ENCODE assay signal across 20 cellular contexts in the genomic region with DNA sequence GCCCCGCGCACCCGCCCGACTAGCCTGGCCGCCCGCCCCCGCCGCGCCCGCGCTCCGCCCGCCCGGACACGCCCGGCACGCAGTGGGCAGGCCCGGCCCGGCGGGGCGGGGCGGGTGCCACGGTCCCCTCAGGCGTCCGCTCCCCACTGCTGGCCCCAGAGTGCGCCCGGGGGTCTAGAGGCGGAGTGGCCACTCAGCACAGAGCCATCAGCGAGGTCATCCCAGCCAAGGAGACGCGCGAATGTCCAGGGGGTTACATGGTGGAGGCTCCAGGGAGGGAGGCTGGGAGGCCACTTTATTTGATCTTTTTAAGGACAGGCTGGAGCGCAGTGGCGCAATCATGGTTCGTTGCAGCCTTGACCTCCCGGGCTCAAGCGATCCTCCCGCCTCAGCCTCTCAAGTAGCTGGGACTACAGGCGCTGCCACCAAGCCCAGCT. TPM values are rescaled to one million over a fixed set of nuclear protein-coding genes. Genes with fewer than 3 reads are reported as not detected.
DNase-seq lines count a peak whose midpoint lies in the region; ATAC-seq, FAIRE-seq and TF ChIP-seq lines count a peak whose summit lies in the region.
"Had no signal": no experiment of that assay in that cellular context is flagged by ENCODE, and none has a peak within 500 bp of the region (broad histone marks: within the 10 kb centered on the region; RNA-seq: fewer than 3 reads in every experiment).

No MANE protein-coding gene starts in this region.

- H4K91ac ChIP-seq in H1 (replicated peaks; ENCODE audit: insufficient read length, low read length), result no peak overlapping the region

- no peak overlapping the region for H2AFZ ChIP-seq in HepG2 (ENCODE audit: low read length)
- no peak overlapping the region; the same call in 1 of the 2 replicates for H2AFZ ChIP-seq in H1 (ENCODE audit: low read length)

- H3K79me2 ChIP-seq in HepG2 (ENCODE audit: insufficient read depth, low read length) (no peaks in the 10 kb centered on the region), H1 (ENCODE audit: control insufficient read depth in 1 of 2, insufficient read depth in 2 of 2, low read length in 2 of 2) (no peaks in the 10 kb centered on the region)

- no peak overlapping the region for H4K5ac ChIP-seq in H1 (ENCODE audit: insufficient read length, low read depth, low read length)

- no peak for ATAC-seq in HepG2
- no peak for ATAC-seq in right lobe of liver
- no peak for ATAC-seq in GM19023 (IDR thresholded peaks at IDR 0.05; ENCODE audit: unreplicated experiment)
- ATAC-seq: naive thymus-derived CD8-positive, alpha-beta T cell; stimulated activated effector memory CD8-positive, alpha-beta T cell treated with anti-CD3 and anti-CD28 coated beads, Interleukin-12 subunit alpha, Interleukin-12 subunit beta, amount 100 ng/mL, for 72 hours had no signal

- no peak overlapping the region for H3K4ac ChIP-seq in H1 (replicated peaks; ENCODE audit: insufficient read length, low read depth, low read length)

- no peak overlapping the region for H2BK120ac ChIP-seq in H1 (replicated peaks; ENCODE audit: low read depth, low read length)

- no peak overlapping the region for H2BK12ac ChIP-seq in H1 (ENCODE audit: low read depth, low read length)

- H3K23me2 ChIP-seq in H1 (ENCODE audit: low read depth, low read length), result peaks cover 2% of the 10 kb centered on the region; the same call in 1 of the 2 replicates

- TF ChIP-seq CTCF in HepG2 (CRISPR knock-in tag; IDR thresholded peaks at IDR 0.05) (no peak), right lobe of liver (IDR thresholded peaks at IDR 0.05) (no peak), H1 (IDR thresholded peaks at IDR 0.05; ENCODE audit: control extremely low read depth in 1 of 3, insufficient read depth in 1 of 3, low read depth in 1 of 3, low read length in 3 of 3) (no peak), GM10266 (IDR thresholded peaks at IDR 0.05; ENCODE audit: control insufficient read depth, insufficient read depth, low read depth, missing control alignments) (no peak)

- no peaks in the 10 kb centered on the region for H3K9me3 ChIP-seq in HepG2 (ENCODE audit: low read length)
- no peaks in the 10 kb centered on the region for H3K9me3 ChIP-seq in right lobe of liver
- H3K9me3 ChIP-seq in H1 (ENCODE audit: insufficient read depth in 2 of 2, low read depth in 1 of 2, low read length in 1 of 2), result no peaks in the 10 kb centered on the region
- no peaks in the 10 kb centered on the region for H3K9me3 ChIP-seq in mesodermal cell (ENCODE audit: control insufficient read depth, low read length)

- no peaks in the 10 kb centered on the region for H3K36me3 ChIP-seq in HepG2 (replicated peaks in 1 of 2; ENCODE audit: control insufficient read depth in 1 of 2, insufficient read depth in 2 of 2, low read length in 2 of 2)
- H3K36me3 ChIP-seq in right lobe of liver, result no peaks in the 10 kb centered on the region
- no peaks in the 10 kb centered on the region for H3K36me3 ChIP-seq in H1 (ENCODE audit: control insufficient read depth in 2 of 4, insufficient read depth in 4 of 4, low read length in 3 of 4)
- H3K36me3 ChIP-seq in mesodermal cell (ENCODE audit: control insufficient read depth, insufficient read depth, low read length), result no peaks in the 10 kb centered on the region
- no peaks in the 10 kb centered on the region for H3K36me3 ChIP-seq in urinary bladder (ENCODE audit: insufficient read depth)
- H3K36me3 ChIP-seq: brain microvascular endothelial cell had no signal

- in situ Hi-C loops in HepG2 (cut with HindIII; ENCODE audit: extremely low pct_ligation_motif_present, low pct_unique_long_range_greater_than_20kb), result no loop called here

- H3K4me1 ChIP-seq in HepG2 (ENCODE audit: insufficient read depth, low read length) (peaks cover 6% of the 10 kb centered on the region; the same call in 1 of the 2 replicates), right lobe of liver (no peaks in the 10 kb centered on the region), H1 (replicated peaks in 1 of 4; ENCODE audit: control insufficient read depth in 3 of 4, insufficient read depth in 4 of 4, low read length in 3 of 4) (no peaks in the 10 kb centered on the region), mesodermal cell (ENCODE audit: control insufficient read depth, insufficient read depth, low read length, poor library complexity, severe bottlenecking) (peaks cover 3% of the 10 kb centered on the region), urinary bladder (ENCODE audit: insufficient read depth) (no peaks in the 10 kb centered on the region)

- intact Hi-C loops in HepG2 (cut with micrococcal nuclease; ENCODE audit: unreplicated experiment) (no loop called here), right lobe of liver (cut with DNase I) (no loop called here)

- no TSS peak for BruUV-seq in HepG2 (replicated peaks; lab: Mats Ljungman, UMichigan)

- DNase-seq in HepG2 (ENCODE audit: low spot score), result no peak
- DNase-seq in right lobe of liver, result no peak
- DNase-seq in H1 (ENCODE audit: low read depth in 1 of 2, low spot score in 2 of 2), result no peak
- DNase-seq in GM10266 (ENCODE audit: extremely low spot score), result no peak
- DNase-seq in NCI-H2196 (lab: John Stamatoyannopoulos, UW; ENCODE audit: unreplicated experiment), result no peak
- DNase-seq: activated CD4-positive, alpha-beta memory T cell treated with anti-CD3 and anti-CD28 coated beads for 36 hours; activated effector memory CD4-positive, alpha-beta T cell treated with Interleukin-2 at 50 U/mL for 16 hours; brain microvascular endothelial cell; left cardiac atrium; MM.1S; naive thymus-derived CD8-positive, alpha-beta T cell; NCI-H2081 treated with DMSO at 0.1 percent for 48 hours; NCI-H774; Right ventricle myocardium superior had no signal

- no peak overlapping the region for H2BK5ac ChIP-seq in H1 (ENCODE audit: low read depth, low read length)

- H3K18ac ChIP-seq in H1 (ENCODE audit: extremely low read depth, low read length), result no peak overlapping the region

- 28% methylated on average over 4 of the region's 39 CpGs for WGBS in HepG2 (ENCODE audit: low lambda C conversion rate)
- 58% methylated on average over 3 of the region's 39 CpGs for WGBS in right lobe of liver (ENCODE audit: insufficient coverage, low coverage, low lambda C conversion rate, missing lambda C conversion rate)
- WGBS in H1 (ENCODE audit: extremely low coverage in 1 of 2, insufficient coverage in 1 of 2, insufficient read length in 1 of 2, insufficient replicate concordance in 2 of 2, low coverage in 1 of 2, low lambda C conversion rate in 2 of 2, missing lambda C conversion rate in 1 of 2), 2 experiments, result 32% methylated on average over 21 of the region's 39 CpGs; no CpG with 5 or more reads in 1 of the 2 experiments
- 28 to 34% methylated on average over 16 to 31 of the region's 39 CpGs for WGBS in mesodermal cell (ENCODE audit: insufficient coverage in 2 of 2), 2 experiments
- 19% methylated on average over 39 of the region's 39 CpGs for WGBS in urinary bladder

- POLR2A ChIA-PET in HepG2 (lab: Yijun Ruan, JAX) (interaction anchor here (0.7 kb wide), 1 partner anchor 13 kb away, joined by 3 read pairs; no protein-coding TSS in a partner anchor), H1 (lab: Charles Lee; ENCODE audit: partially characterized antibody) (no interaction called here)

- no peak overlapping the region for H2AK5ac ChIP-seq in H1 (ENCODE audit: low read depth, low read length)

- no peak overlapping the region for H3K14ac ChIP-seq in H1 (ENCODE audit: insufficient read length)

- H3K9ac ChIP-seq in HepG2 (ENCODE audit: insufficient read depth, low read depth, low read length) (no peak overlapping the region), H1 (replicated peaks in 1 of 4; ENCODE audit: extremely low read depth in 1 of 4, low read depth in 3 of 4, low read length in 3 of 4) (no peak overlapping the region)

- TF ChIP-seq POLR2A in HepG2 (IDR thresholded peaks at IDR 0.05; ENCODE audit: insufficient read depth in 1 of 2, low read depth in 2 of 2, low read length in 2 of 2) (no peak), right lobe of liver (IDR thresholded peaks at IDR 0.05) (no peak), H1 (IDR thresholded peaks at IDR 0.05; ENCODE audit: control extremely low read depth in 1 of 2, low read depth in 2 of 2, low read length in 2 of 2) (no peak)

- peak overlapping the region; percentile 67 for H3K4me2 ChIP-seq in HepG2 (ENCODE audit: low read depth, low read length)
- H3K4me2 ChIP-seq in H1 (ENCODE audit: insufficient read depth in 1 of 2, low read depth in 2 of 2, low read length in 2 of 2), result peak overlapping the region; percentile 51 to 79; a peak in 2 of 4 replicates

- TF ChIP-seq RAD21 in HepG2 (CRISPR knock-in tag; IDR thresholded peaks at IDR 0.05), result no peak
- TF ChIP-seq RAD21 in H1 (IDR thresholded peaks at IDR 0.05 in 1 of 2, conservative IDR thresholded peaks at IDR 0.05 in 1 of 2; ENCODE audit: low read depth in 2 of 2, low read length in 2 of 2), result no peak

- no peak overlapping the region for H3K23ac ChIP-seq in H1 (ENCODE audit: insufficient read length)

- H3K79me1 ChIP-seq in H1 (ENCODE audit: low read depth, low read length), result no peaks in the 10 kb centered on the region

- CTCF ChIA-PET in HepG2 (lab: Yijun Ruan, JAX; ENCODE audit: low intra/inter-chr PET ratio, low total read pairs), result no interaction called here
- CTCF ChIA-PET in H1 (lab: Charles Lee; ENCODE audit: partially characterized antibody), result interaction anchor here (0.7 to 1.8 kb wide), 8 partner anchors 8 to 46 kb away, joined by 3 to 9 read pairs (median 3); no protein-coding TSS in a partner anchor

- H4K20me1 ChIP-seq in HepG2 (ENCODE audit: insufficient read depth, low read length) (no peaks in the 10 kb centered on the region), H1 (replicated peaks in 1 of 2; ENCODE audit: control insufficient read depth in 1 of 2, insufficient read depth in 2 of 2, low read length in 2 of 2) (no peaks in the 10 kb centered on the region)

- no peak overlapping the region for H3K27ac ChIP-seq in HepG2 (ENCODE audit: extremely low read length, insufficient read depth, low read length)
- no peak overlapping the region for H3K27ac ChIP-seq in right lobe of liver
- no peak overlapping the region for H3K27ac ChIP-seq in H1 (ENCODE audit: low read depth, low read length)
- no peak overlapping the region for H3K27ac ChIP-seq in mesodermal cell (ENCODE audit: low read depth, low read length, severe bottlenecking)
- H3K27ac ChIP-seq in urinary bladder (ENCODE audit: low read depth), result no peak overlapping the region
- H3K27ac ChIP-seq: brain microvascular endothelial cell had no signal

- no peak overlapping the region for H2BK15ac ChIP-seq in H1 (ENCODE audit: low read length)

- no peak for TF ChIP-seq EP300 in HepG2 (IDR thresholded peaks at IDR 0.05; ENCODE audit: low read depth in 2 of 2, low read length in 2 of 2)
- TF ChIP-seq EP300 in HepG2 (CRISPR knock-in tag; IDR thresholded peaks at IDR 0.05; ENCODE audit: borderline replicate concordance), result no peak
- TF ChIP-seq EP300 in H1 (IDR thresholded peaks at IDR 0.05; ENCODE audit: borderline replicate concordance in 1 of 2, low read depth in 2 of 2, low read length in 2 of 2), result no peak

- no peak overlapping the region for H2BK20ac ChIP-seq in H1 (ENCODE audit: low read length)

- H3K27me3 ChIP-seq in HepG2 (ENCODE audit: control insufficient read depth in 1 of 2, insufficient read depth in 2 of 2, low read length in 2 of 2) (peaks cover 4 to 21% of the 10 kb centered on the region in 2 experiments; a peak in 3 of 5 replicates), right lobe of liver (peaks cover 0 to 5% of the 10 kb centered on the region in 2 donors), H1 (replicated peaks in 1 of 4; ENCODE audit: control insufficient read depth in 3 of 4, extremely low read depth in 1 of 4, insufficient read depth in 3 of 4, low read length in 3 of 4) (peaks cover 0 to 17% (median 14%) of the 10 kb centered on the region in 4 experiments; a peak in 6 of 7 replicates)

- FAIRE-seq in HepG2 (lab: Jason Lieb, UNC), result no peak
- FAIRE-seq in H1 (lab: Jason Lieb, UNC), result no peak
- FAIRE-seq: G401.6 had no signal

- H3K56ac ChIP-seq in H1 (replicated peaks; ENCODE audit: insufficient read length, low read depth, low read length), result no peak overlapping the region

- H3K4me3 ChIP-seq in HepG2 (replicated peaks in 1 of 3; ENCODE audit: insufficient read depth in 1 of 3, low read depth in 2 of 3, low read length in 3 of 3), result peak overlapping the region in 1 of 3 experiments; percentile 48; a peak in 1 of 6 replicates
- H3K4me3 ChIP-seq in right lobe of liver, result no peak overlapping the region
- peak overlapping the region in 3 of 4 experiments; percentile 10 to 59 (median 26); a peak in 4 of 8 replicates for H3K4me3 ChIP-seq in H1 (ENCODE audit: extremely low read depth in 1 of 4, insufficient read depth in 2 of 4, low read depth in 3 of 4, low read length in 4 of 4)
- H3K4me3 ChIP-seq in mesodermal cell (ENCODE audit: extremely low read depth, insufficient read depth, low read length, poor library complexity, severe bottlenecking), result peak overlapping the region; percentile 8
- peak overlapping the region; percentile 36 for H3K4me3 ChIP-seq in urinary bladder (ENCODE audit: low read depth, low read length)

- peak overlapping the region; percentile 89; the same call in 1 of the 2 replicates for H4K8ac ChIP-seq in H1 (ENCODE audit: extremely low read depth, insufficient read depth, low read length)

RNA-seq across cellular contexts. Expression of a gene that starts 0.2 kb away (rescaled TPM):
- total RNA-seq in HepG2 (2016; rRNA removed; fragmentation: Illumina TruSeq; extraction: Trizol) (0.04 and 0.33 TPM in 2 replicates), right lobe of liver (under 1 TPM in 1 of 6 experiments, not detected in 5; 0.44 TPM), urinary bladder (1.6 TPM)
- not detected in 2 replicates for total RNA-seq in HepG2 (2016; cell fraction: cytosol; rRNA removed; fragmentation: Illumina TruSeq; extraction: Trizol; ENCODE audit: low read depth)
- 0.28 and 0.39 TPM in 2 replicates for total RNA-seq in HepG2 (2016; cell fraction: insoluble cytoplasmic fraction; rRNA removed; fragmentation: Illumina TruSeq; extraction: Trizol)
- 0.07 TPM in 1 of 2 replicates, not detected in the other for total RNA-seq in HepG2 (2016; cell fraction: membrane; rRNA removed; fragmentation: Illumina TruSeq; extraction: Trizol)
- total RNA-seq in HepG2 (2016; cell fraction: nucleus; rRNA removed; fragmentation: Illumina TruSeq; extraction: Trizol), result 0.09 TPM in 1 of 2 replicates, not detected in the other
- polyA plus RNA-seq in HepG2 (2011; rRNA removed) (0.17 and 0.30 TPM in 2 replicates), H1 (2011; rRNA removed) (1.2 and 1.4 TPM in 2 replicates), urinary bladder (0.85 TPM)
- polyA plus RNA-seq in HepG2 (2011; cell fraction: cytosol; rRNA removed), result 0.15 and 0.22 TPM in 2 replicates
- polyA plus RNA-seq in HepG2 (2011; cell fraction: nucleus; rRNA removed), result 0.53 and 0.68 TPM in 2 replicates
- polyA plus RNA-seq in HepG2 (2012), result 0.08 and 0.59 TPM in 2 replicates
- polyA plus RNA-seq in HepG2 (2016; cell fraction: cytosol; fragmentation: Illumina TruSeq; extraction: Trizol; ENCODE audit: low read depth), result 0.03 and 0.40 TPM in 2 replicates
- polyA plus RNA-seq in HepG2 (2016; cell fraction: insoluble cytoplasmic fraction; fragmentation: Illumina TruSeq; extraction: Trizol; ENCODE audit: low read depth), result 0.17 TPM in 1 of 2 replicates, not detected in the other
- polyA plus RNA-seq in HepG2 (2016; cell fraction: membrane; fragmentation: Illumina TruSeq; extraction: Trizol; ENCODE audit: low read depth), result 0.12 and 0.14 TPM in 2 replicates
- polyA plus RNA-seq in HepG2 (2016; cell fraction: nucleus; fragmentation: Illumina TruSeq; extraction: Trizol; ENCODE audit: insufficient read depth, low read depth), result 0.12 and 0.45 TPM in 2 replicates
- polyA minus RNA-seq in HepG2 (2011; rRNA and poly(A)+ RNA removed; ENCODE audit: low replicate concordance), result 0.30 and 7.6 TPM in 2 replicates
- not detected in 2 replicates for polyA minus RNA-seq in HepG2 (2011; cell fraction: cytosol; rRNA and poly(A)+ RNA removed)
- 0.62 TPM in 1 of 2 replicates, not detected in the other for polyA minus RNA-seq in HepG2 (2011; cell fraction: nucleus; rRNA and poly(A)+ RNA removed)
- total RNA-seq in H1 (2021; fragmentation: NEBNext Ultra II Directional; extraction: Animal tissue kit (Norgen Biotek cat#: 25700)), result 0.48 and 0.52 TPM in 2 replicates
- polyA plus RNA-seq in H1 (2011; cell fraction: cytosol; rRNA removed), result 1.1 TPM
- 0.86 TPM for polyA plus RNA-seq in H1 (2011; cell fraction: nucleus; rRNA removed)
- 0.29 to 0.72 TPM (median 0.65 TPM) in 4 replicates for polyA plus RNA-seq in H1 (2012, experiment 1 of 2)
- polyA plus RNA-seq in H1 (2012, experiment 2 of 2), result 0.77 TPM
- 0.30 TPM for polyA plus RNA-seq in H1 (2013, experiment 1 of 2)
- polyA plus RNA-seq in H1 (2013, experiment 2 of 2), result 0.48 TPM
- polyA minus RNA-seq in H1 (2011; rRNA and poly(A)+ RNA removed), result 0.27 and 0.38 TPM in 2 replicates
- polyA minus RNA-seq in H1 (2011; cell fraction: cytosol; rRNA and poly(A)+ RNA removed), result 0.95 TPM
- polyA minus RNA-seq in H1 (2011; cell fraction: nucleus; rRNA and poly(A)+ RNA removed), result not detected
- polyA plus RNA-seq in mesodermal cell (2013, experiment 1 of 2), result 0.63 TPM
- polyA plus RNA-seq in mesodermal cell (2013, experiment 2 of 2), result 0.56 TPM
- total RNA-seq: glomerular endothelial cell, Right ventricle myocardium superior had no signal

RNA-seq across cellular contexts. Expression of a gene that starts 54.6 kb away (rescaled TPM):
- total RNA-seq in HepG2 (2016; rRNA removed; fragmentation: Illumina TruSeq; extraction: Trizol), result 22.9 and 31.5 TPM in 2 replicates
- 28.6 and 30.0 TPM in 2 replicates for total RNA-seq in HepG2 (2016; cell fraction: cytosol; rRNA removed; fragmentation: Illumina TruSeq; extraction: Trizol; ENCODE audit: low read depth)
- total RNA-seq in HepG2 (2016; cell fraction: insoluble cytoplasmic fraction; rRNA removed; fragmentation: Illumina TruSeq; extraction: Trizol), result 16.7 and 28.5 TPM in 2 replicates
- total RNA-seq in HepG2 (2016; cell fraction: membrane; rRNA removed; fragmentation: Illumina TruSeq; extraction: Trizol), result 18.7 and 21.5 TPM in 2 replicates
- total RNA-seq in HepG2 (2016; cell fraction: nucleus; rRNA removed; fragmentation: Illumina TruSeq; extraction: Trizol), result 38.9 and 43.4 TPM in 2 replicates
- polyA plus RNA-seq in HepG2 (2011; rRNA removed), result 11.2 and 16.8 TPM in 2 replicates
- polyA plus RNA-seq in HepG2 (2011; cell fraction: cytosol; rRNA removed), result 4.4 and 7.8 TPM in 2 replicates
- polyA plus RNA-seq in HepG2 (2011; cell fraction: nucleus; rRNA removed), result 123 and 130 TPM in 2 replicates
- polyA plus RNA-seq in HepG2 (2012), result 34.2 and 41.5 TPM in 2 replicates
- 7.4 and 9.0 TPM in 2 replicates for polyA plus RNA-seq in HepG2 (2016; cell fraction: cytosol; fragmentation: Illumina TruSeq; extraction: Trizol; ENCODE audit: low read depth)
- 37.3 and 38.4 TPM in 2 replicates for polyA plus RNA-seq in HepG2 (2016; cell fraction: insoluble cytoplasmic fraction; fragmentation: Illumina TruSeq; extraction: Trizol; ENCODE audit: low read depth)
- 8.7 and 10.4 TPM in 2 replicates for polyA plus RNA-seq in HepG2 (2016; cell fraction: membrane; fragmentation: Illumina TruSeq; extraction: Trizol; ENCODE audit: low read depth)
- 110 and 111 TPM in 2 replicates for polyA plus RNA-seq in HepG2 (2016; cell fraction: nucleus; fragmentation: Illumina TruSeq; extraction: Trizol; ENCODE audit: insufficient read depth, low read depth)
- polyA minus RNA-seq in HepG2 (2011; rRNA and poly(A)+ RNA removed; ENCODE audit: low replicate concordance), result 14.4 and 17.7 TPM in 2 replicates
- polyA minus RNA-seq in HepG2 (2011; cell fraction: cytosol; rRNA and poly(A)+ RNA removed), result 7.1 and 9.7 TPM in 2 replicates
- polyA minus RNA-seq in HepG2 (2011; cell fraction: nucleus; rRNA and poly(A)+ RNA removed), result 82.5 and 91.5 TPM in 2 replicates
- total RNA-seq in right lobe of liver, result 10 to 100 TPM; 16.9 to 48.9 (median 41.7) TPM
- total RNA-seq in H1 (2021; fragmentation: NEBNext Ultra II Directional; extraction: Animal tissue kit (Norgen Biotek cat#: 25700)), result 63.8 and 74.4 TPM in 2 replicates
- 14.8 and 31.1 TPM in 2 replicates for polyA plus RNA-seq in H1 (2011; rRNA removed)
- 21.4 TPM for polyA plus RNA-seq in H1 (2011; cell fraction: cytosol; rRNA removed)
- polyA plus RNA-seq in H1 (2011; cell fraction: nucleus; rRNA removed), result 72.7 TPM
- polyA plus RNA-seq in H1 (2012, experiment 1 of 2), result 40.4 to 68.7 TPM (median 52.6 TPM) in 4 replicates
- polyA plus RNA-seq in H1 (2012, experiment 2 of 2), result 15.1 TPM
- polyA plus RNA-seq in H1 (2013, experiment 1 of 2), result 37.8 TPM
- polyA plus RNA-seq in H1 (2013, experiment 2 of 2), result 31.4 TPM
- polyA minus RNA-seq in H1 (2011; rRNA and poly(A)+ RNA removed), result 13.9 and 21.9 TPM in 2 replicates
- polyA minus RNA-seq in H1 (2011; cell fraction: cytosol; rRNA and poly(A)+ RNA removed), result 23.3 TPM
- polyA minus RNA-seq in H1 (2011; cell fraction: nucleus; rRNA and poly(A)+ RNA removed), result 44.7 TPM
- 34.8 TPM for polyA plus RNA-seq in mesodermal cell (2013, experiment 1 of 2)
- 33.0 TPM for polyA plus RNA-seq in mesodermal cell (2013, experiment 2 of 2)
- total RNA-seq in urinary bladder, result 47.9 TPM
- 53.5 TPM for polyA plus RNA-seq in urinary bladder

RNA-seq across cellular contexts. Expression of a gene that starts 54.9 kb away (rescaled TPM):
- total RNA-seq in HepG2 (2016; rRNA removed; fragmentation: Illumina TruSeq; extraction: Trizol), result 28.4 and 43.4 TPM in 2 replicates
- total RNA-seq in HepG2 (2016; cell fraction: cytosol; rRNA removed; fragmentation: Illumina TruSeq; extraction: Trizol; ENCODE audit: low read depth), result 14.7 and 17.5 TPM in 2 replicates
- 31.2 and 39.6 TPM in 2 replicates for total RNA-seq in HepG2 (2016; cell fraction: insoluble cytoplasmic fraction; rRNA removed; fragmentation: Illumina TruSeq; extraction: Trizol)
- 15.8 and 15.9 TPM in 2 replicates for total RNA-seq in HepG2 (2016; cell fraction: membrane; rRNA removed; fragmentation: Illumina TruSeq; extraction: Trizol)
- total RNA-seq in HepG2 (2016; cell fraction: nucleus; rRNA removed; fragmentation: Illumina TruSeq; extraction: Trizol), result 52.0 and 55.7 TPM in 2 replicates
- polyA plus RNA-seq in HepG2 (2011; rRNA removed), result 21.0 and 27.2 TPM in 2 replicates
- polyA plus RNA-seq in HepG2 (2011; cell fraction: cytosol; rRNA removed), result 25.0 and 48.1 TPM in 2 replicates
- 153 and 157 TPM in 2 replicates for polyA plus RNA-seq in HepG2 (2011; cell fraction: nucleus; rRNA removed)
- 55.4 and 72.9 TPM in 2 replicates for polyA plus RNA-seq in HepG2 (2012)
- 3.6 and 3.8 TPM in 2 replicates for polyA plus RNA-seq in HepG2 (2016; cell fraction: cytosol; fragmentation: Illumina TruSeq; extraction: Trizol; ENCODE audit: low read depth)
- polyA plus RNA-seq in HepG2 (2016; cell fraction: insoluble cytoplasmic fraction; fragmentation: Illumina TruSeq; extraction: Trizol; ENCODE audit: low read depth), result 67.5 and 86.2 TPM in 2 replicates
- polyA plus RNA-seq in HepG2 (2016; cell fraction: membrane; fragmentation: Illumina TruSeq; extraction: Trizol; ENCODE audit: low read depth), result 6.0 and 7.3 TPM in 2 replicates
- polyA plus RNA-seq in HepG2 (2016; cell fraction: nucleus; fragmentation: Illumina TruSeq; extraction: Trizol; ENCODE audit: insufficient read depth, low read depth), result 107 and 108 TPM in 2 replicates
- polyA minus RNA-seq in HepG2 (2011; rRNA and poly(A)+ RNA removed; ENCODE audit: low replicate concordance), result 19.3 and 26.4 TPM in 2 replicates
- polyA minus RNA-seq in HepG2 (2011; cell fraction: cytosol; rRNA and poly(A)+ RNA removed), result 31.4 and 31.7 TPM in 2 replicates
- 66.7 and 69.6 TPM in 2 replicates for polyA minus RNA-seq in HepG2 (2011; cell fraction: nucleus; rRNA and poly(A)+ RNA removed)
- total RNA-seq in right lobe of liver, result 10 to 100 TPM; 31.2 to 45.7 (median 32.8) TPM
- 109 and 110 TPM in 2 replicates for total RNA-seq in H1 (2021; fragmentation: NEBNext Ultra II Directional; extraction: Animal tissue kit (Norgen Biotek cat#: 25700))
- polyA plus RNA-seq in H1 (2011; rRNA removed), result 27.0 and 69.5 TPM in 2 replicates
- 78.8 TPM for polyA plus RNA-seq in H1 (2011; cell fraction: cytosol; rRNA removed)
- polyA plus RNA-seq in H1 (2011; cell fraction: nucleus; rRNA removed), result 109 TPM
- 76.7 to 104 TPM (median 87.6 TPM) in 4 replicates for polyA plus RNA-seq in H1 (2012, experiment 1 of 2)
- 22.5 TPM for polyA plus RNA-seq in H1 (2012, experiment 2 of 2)
- 49.9 TPM for polyA plus RNA-seq in H1 (2013, experiment 1 of 2)
- 48.6 TPM for polyA plus RNA-seq in H1 (2013, experiment 2 of 2)
- polyA minus RNA-seq in H1 (2011; rRNA and poly(A)+ RNA removed), result 14.9 and 21.3 TPM in 2 replicates
- polyA minus RNA-seq in H1 (2011; cell fraction: cytosol; rRNA and poly(A)+ RNA removed), result 46.4 TPM
- polyA minus RNA-seq in H1 (2011; cell fraction: nucleus; rRNA and poly(A)+ RNA removed), result 44.8 TPM
- 67.5 TPM for polyA plus RNA-seq in mesodermal cell (2013, experiment 1 of 2)
- 70.8 TPM for polyA plus RNA-seq in mesodermal cell (2013, experiment 2 of 2)
- 63.3 TPM for total RNA-seq in urinary bladder
- polyA plus RNA-seq in urinary bladder, result 69.3 TPM

Comparison
In these comparisons a context has a peak if more than half of its experiments do, and no peak if none do; other contexts are left out.
1. H3K4me3 ChIP-seq: peak in H1 (3 of 4), mesodermal cell (single experiment) and urinary bladder (single experiment); none in right lobe of liver (0 of 3).